19 cellular contexts compared by ENCODE assay signal in the genomic region with DNA sequence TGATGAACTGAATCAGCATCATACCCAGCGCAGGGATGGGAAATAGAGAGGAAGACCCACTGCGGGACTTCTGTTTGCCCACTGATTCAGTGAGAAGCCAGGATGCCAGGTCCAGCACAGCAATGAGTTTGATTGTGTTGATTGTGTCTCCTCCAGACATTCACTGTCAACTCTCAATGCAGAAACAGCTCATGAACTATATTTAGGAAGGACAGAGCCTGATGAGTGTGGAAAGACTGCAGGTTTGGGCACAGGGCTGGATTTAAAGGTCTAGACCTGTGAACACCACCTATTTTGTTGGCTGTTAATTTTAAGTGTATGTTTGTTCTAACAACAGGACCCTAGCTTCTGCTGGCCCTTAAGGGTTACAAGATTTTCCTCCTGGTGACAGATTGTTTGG.
"Had no signal": no experiment of that assay in that cellular context is flagged by ENCODE, and none has a peak within 500 bp of the region (broad histone marks: within the 10 kb centered on the region; RNA-seq: fewer than 3 reads in every experiment).

No MANE protein-coding gene starts in this region.

- H3K4me3 ChIP-seq: prostate gland, sigmoid colon, suprapubic skin, upper lobe of left lung had no signal

- H3K4me1 ChIP-seq: prostate gland, sigmoid colon, suprapubic skin had no signal

- ATAC-seq: naive thymus-derived CD8-positive, alpha-beta T cell; stimulated activated naive CD8-positive, alpha-beta T cell treated with anti-CD3 and anti-CD28 coated beads, Interleukin-15, Interleukin-2, amounts not matched to agents 100 U/mL and 50 U/mL, for 24 hours had no signal

- H3K27ac ChIP-seq: epithelial cell of prostate, prostate gland, sigmoid colon, suprapubic skin had no signal

- H3K9me3 ChIP-seq: prostate gland, sigmoid colon, suprapubic skin, upper lobe of left lung had no signal

- H3K9me3 Mint-ChIP-seq: activated B cell treated with CpG ODN at 0.5 μM for 24 hours; naive thymus-derived CD8-positive, alpha-beta T cell had no signal

- DNase-seq: activated B cell treated with CpG ODN at 0.5 μM for 24 hours; activated CD4-positive, alpha-beta T cell treated with anti-CD3 and anti-CD28 coated beads, Interleukin-2, amount 10 ng/mL, durations not matched to agents 7 days and 5 days; activated gamma-delta T cell; activated T-cell treated with anti-CD3 and anti-CD28 coated beads, Interleukin-2, amount 50 U/mL, for 1 hour; amygdala; effector memory CD4-positive, alpha-beta T cell; hypothalamus; kidney glomerular epithelial cell; naive thymus-derived CD8-positive, alpha-beta T cell; nucleus accumbens; sigmoid colon; stimulated activated CD4-positive, alpha-beta T cell treated with anti-CD3 and anti-CD28 coated beads, Interleukin-2, amount 100 ng/mL, for 48 hours; stimulated activated naive CD8-positive, alpha-beta T cell treated with anti-CD3 and anti-CD28 coated beads, Interleukin-15, Interleukin-2, amounts not matched to agents 100 U/mL and 50 U/mL, for 24 hours had no signal

- H3K4me3 Mint-ChIP-seq: activated B cell treated with CpG ODN at 0.5 μM for 24 hours; activated CD4-positive, alpha-beta T cell treated with anti-CD3 and anti-CD28 coated beads, Interleukin-2, amount 10 ng/mL, durations not matched to agents 7 days and 5 days; activated naive CD8-positive, alpha-beta T cell; naive thymus-derived CD8-positive, alpha-beta T cell had no signal

- H3K36me3 ChIP-seq: prostate gland, sigmoid colon, suprapubic skin, upper lobe of left lung had no signal

- H3K36me3 Mint-ChIP-seq: activated naive CD8-positive, alpha-beta T cell; brain; naive thymus-derived CD8-positive, alpha-beta T cell had no signal

- H3K27me3 Mint-ChIP-seq: activated B cell treated with CpG ODN at 0.5 μM for 24 hours; activated naive CD8-positive, alpha-beta T cell had no signal

- H3K27me3 ChIP-seq: sigmoid colon, suprapubic skin, upper lobe of left lung had no signal

- H3K27ac Mint-ChIP-seq: activated B cell treated with CpG ODN at 0.5 μM for 24 hours; activated CD4-positive, alpha-beta T cell treated with anti-CD3 and anti-CD28 coated beads, Interleukin-2, amount 10 ng/mL, durations not matched to agents 7 days and 5 days; activated naive CD8-positive, alpha-beta T cell had no signal
